In genomic region chr2:21804151-21804550, GRCh38 we compare ENCODE assay signal across 34 cellular contexts.
"Had no signal": no experiment of that assay in that cellular context is flagged by ENCODE, and none has a peak within 500 bp of the region (broad histone marks: within the 10 kb centered on the region; RNA-seq: fewer than 3 reads in every experiment).

No MANE protein-coding gene starts in this region.

- H3K27ac ChIP-seq: adrenal gland, body of pancreas, breast epithelium, PC-9, RWPE1, SJCRH30, SK-N-MC had no signal

- H3K9me3 ChIP-seq: adrenal gland, body of pancreas, breast epithelium, SJCRH30 had no signal

- H3K4me1 ChIP-seq: adrenal gland, body of pancreas, breast epithelium had no signal

- H3K4me3 ChIP-seq: adrenal gland, body of pancreas, breast epithelium, K562, PC-9, SJCRH30, SK-N-MC had no signal

- DNase-seq: activated CD4-positive, alpha-beta T cell treated with anti-CD3 and anti-CD28 coated beads for 36 hours; activated CD4-positive, alpha-beta T cell treated with anti-CD3 and anti-CD28 coated beads, Interleukin-2, amount 10 ng/mL, durations not matched to agents 7 days and 5 days; activated CD4-positive, alpha-beta T cell treated with anti-CD3 and anti-CD28 coated beads, Interleukin-2, amount 50 U/mL, for 48 hours; activated CD8-positive, alpha-beta memory T cell treated with anti-CD3 and anti-CD28 coated beads, Interleukin-2, amount 50 U/mL, for 4 hours; activated CD8-positive, alpha-beta T cell treated with anti-CD3 and anti-CD28 coated beads, Interleukin-2, amount 10 ng/mL, durations not matched to agents 7 days and 5 days; activated gamma-delta T cell treated with Interleukin-2 at 50 U/mL for 16 hours; activated naive CD4-positive, alpha-beta T cell treated with anti-CD3 and anti-CD28 coated beads for 36 hours; activated T-cell treated with anti-CD3 and anti-CD28 coated beads for 4 hours; activated T-cell treated with anti-CD3 and anti-CD28 coated beads, Interleukin-2, amount 50 U/mL, for 4 hours; adrenal gland; body of pancreas; caudate nucleus; cerebellar nuclear complex; NCI-H1092 treated with DMSO at 0.1 percent for 48 hours; NCI-H1417; NCI-H146; NCI-H187; NCI-H2029 treated with DMSO at 0.1 percent for 48 hours; NCI-H2107; NCI-H2171; NCI-H510A; NCI-H526; NCI-H748 treated with DMSO at 0.1 percent for 48 hours; NK-92 treated with Interleukin-12 subunit alpha and Interleukin-12 subunit beta, amount 100 ng/mL, for 24 hours; PC-9; SHP77; SJCRH30 had no signal

- ATAC-seq: activated CD4-positive, alpha-beta T cell treated with anti-CD3 and anti-CD28 coated beads for 36 hours; activated CD4-positive, CD25-positive, alpha-beta regulatory T cell treated with anti-CD3 and anti-CD28 coated beads, Interleukin-2, amount 50 U/mL, for 24 hours; activated CD8-positive, alpha-beta T cell treated with anti-CD3 and anti-CD28 coated beads, Interleukin-2, amount 10 ng/mL, durations not matched to agents 7 days and 5 days; activated naive CD4-positive, alpha-beta T cell treated with anti-CD3 and anti-CD28 coated beads, Interleukin-2, amount 50 U/mL, for 72 hours; activated T-cell treated with anti-CD3 and anti-CD28 coated beads, Interleukin-2, amount 50 U/mL, for 4 hours; body of pancreas; K562; WTC11 had no signal

- H3K27me3 ChIP-seq: adrenal gland, body of pancreas, breast epithelium, SJCRH30 had no signal

- H3K36me3 ChIP-seq: adrenal gland, breast epithelium, SJCRH30 had no signal
